ENCODE assay signal across 14 cellular contexts in the genomic region with DNA sequence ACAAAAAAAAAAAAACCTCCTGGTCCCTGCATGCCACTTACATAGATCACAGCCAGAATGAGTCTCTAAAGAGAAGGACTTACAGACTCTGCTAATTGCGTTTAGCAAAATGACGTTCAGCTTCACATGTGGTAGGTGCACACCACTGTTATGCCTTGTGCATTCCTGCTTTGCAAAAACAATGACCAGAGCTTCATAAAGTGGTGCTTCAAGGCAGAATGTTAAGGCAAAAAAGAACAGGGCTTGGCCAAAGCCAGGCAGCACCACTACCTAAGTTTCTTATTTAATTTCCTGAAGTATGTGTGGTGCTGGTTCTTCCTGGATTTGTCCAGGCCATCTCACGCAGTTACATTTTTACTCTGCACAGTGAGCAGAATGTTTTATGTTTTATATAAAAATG.
"Had no signal": no experiment of that assay in that cellular context is flagged by ENCODE, and none has a peak within 500 bp of the region (broad histone marks: within the 10 kb centered on the region; RNA-seq: fewer than 3 reads in every experiment).

No MANE protein-coding gene starts in this region.

- H3K4me1 ChIP-seq: breast epithelium, pancreas had no signal

- DNase-seq: activated T-cell treated with anti-CD3 and anti-CD28 coated beads, Interleukin-2, amount 50 U/mL, for 1 hour; mesenchymal stem cell; pancreas; sigmoid colon; stimulated activated CD4-positive, alpha-beta T cell treated with anti-CD3 and anti-CD28 coated beads, Interleukin-2, amount 100 ng/mL, for 48 hours; stimulated activated CD8-positive, alpha-beta memory T cell treated with anti-CD3 and anti-CD28 coated beads, Interleukin-4, amount 100 ng/mL, for 48 hours; stimulated activated naive B cell treated with anti-CD40 and anti-IgM and Interleukin-4, amounts not matched to agents 10 μg/mL and 1 μg/mL and 100 μg/mL, for 72 hours; T-helper 9 cell; testis had no signal

- ATAC-seq: left lobe of liver; pancreas; stimulated activated naive B cell treated with anti-CD40 and anti-IgM and Interleukin-4, amounts not matched to agents 10 μg/mL and 1 μg/mL and 100 μg/mL, for 72 hours had no signal

- H3K9me3 ChIP-seq: breast epithelium, neutrophil, pancreas, sigmoid colon, testis had no signal

- H3K27me3 ChIP-seq: breast epithelium, neutrophil, pancreas, sigmoid colon, testis had no signal

- H3K36me3 ChIP-seq: breast epithelium, neutrophil, pancreas, sigmoid colon had no signal

- H3K27ac ChIP-seq: breast epithelium, epithelial cell of prostate, neutrophil, pancreas had no signal

- H3K4me3 ChIP-seq: breast epithelium, coronary artery, pancreas, sigmoid colon, testis had no signal
